Comparison of ENCODE assay signal across 18 cellular contexts in genomic region chr3:47847256-47847655, GRCh38.
"Had no signal": no experiment of that assay in that cellular context is flagged by ENCODE, and none has a peak within 500 bp of the region (broad histone marks: within the 10 kb centered on the region; RNA-seq: fewer than 3 reads in every experiment).

No MANE protein-coding gene starts in this region.

- H3K9me3 Mint-ChIP-seq: activated naive CD4-positive, alpha-beta T cell treated with anti-CD3 and anti-CD28 coated beads, Interleukin-2, amount 50 U/mL, for 24 hours; naive thymus-derived CD8-positive, alpha-beta T cell had no signal

- H3K9me3 ChIP-seq: mucosa of descending colon, psoas muscle, suprapubic skin, upper lobe of left lung had no signal

- H3K4me1 ChIP-seq: psoas muscle, suprapubic skin, upper lobe of left lung had no signal

- H3K27ac ChIP-seq: brain microvascular endothelial cell, psoas muscle, suprapubic skin, upper lobe of left lung had no signal

- H3K4me3 Mint-ChIP-seq: activated naive CD4-positive, alpha-beta T cell treated with anti-CD3 and anti-CD28 coated beads, Interleukin-2, amount 50 U/mL, for 24 hours; naive thymus-derived CD8-positive, alpha-beta T cell had no signal

- ATAC-seq: left lobe of liver; mucosa of descending colon; naive thymus-derived CD8-positive, alpha-beta T cell; stimulated activated naive CD8-positive, alpha-beta T cell treated with anti-CD3 and anti-CD28 coated beads, Interleukin-15, Interleukin-2, amounts not matched to agents 100 U/mL and 50 U/mL, for 24 hours had no signal

- H3K4me3 ChIP-seq: mucosa of descending colon, psoas muscle, suprapubic skin, upper lobe of left lung had no signal

- H3K27ac Mint-ChIP-seq: activated naive CD4-positive, alpha-beta T cell treated with anti-CD3 and anti-CD28 coated beads, Interleukin-2, amount 50 U/mL, for 24 hours had no signal

- DNase-seq: activated CD4-positive, alpha-beta T cell treated with anti-CD3 and anti-CD28 coated beads, Interleukin-2, amount 50 U/mL, for 1 hour; activated CD4-positive, CD25-positive, alpha-beta regulatory T cell; activated T-cell treated with anti-CD3 and anti-CD28 coated beads for 4 hours; brain microvascular endothelial cell; cerebellar nuclear complex; dermis blood vessel endothelial cell; glutamatergic neuron; mammary epithelial cell; mucosa of descending colon; naive thymus-derived CD8-positive, alpha-beta T cell; psoas muscle; stimulated activated CD4-positive, alpha-beta T cell treated with anti-CD3 and anti-CD28 coated beads, Interleukin-12 subunit alpha, Interleukin-12 subunit beta, amount 100 ng/mL, for 4 hours; stimulated activated naive CD8-positive, alpha-beta T cell treated with anti-CD3 and anti-CD28 coated beads, Interleukin-15, Interleukin-2, amounts not matched to agents 100 U/mL and 50 U/mL, for 24 hours; T-helper 1 cell had no signal

- H3K27me3 ChIP-seq: brain microvascular endothelial cell, suprapubic skin, upper lobe of left lung had no signal

- H3K4me1 Mint-ChIP-seq: activated naive CD4-positive, alpha-beta T cell treated with anti-CD3 and anti-CD28 coated beads, Interleukin-2, amount 50 U/mL, for 24 hours; naive thymus-derived CD8-positive, alpha-beta T cell had no signal

- H3K27me3 Mint-ChIP-seq: activated naive CD4-positive, alpha-beta T cell treated with anti-CD3 and anti-CD28 coated beads, Interleukin-2, amount 50 U/mL, for 24 hours; naive thymus-derived CD8-positive, alpha-beta T cell had no signal
